In the genomic region with DNA sequence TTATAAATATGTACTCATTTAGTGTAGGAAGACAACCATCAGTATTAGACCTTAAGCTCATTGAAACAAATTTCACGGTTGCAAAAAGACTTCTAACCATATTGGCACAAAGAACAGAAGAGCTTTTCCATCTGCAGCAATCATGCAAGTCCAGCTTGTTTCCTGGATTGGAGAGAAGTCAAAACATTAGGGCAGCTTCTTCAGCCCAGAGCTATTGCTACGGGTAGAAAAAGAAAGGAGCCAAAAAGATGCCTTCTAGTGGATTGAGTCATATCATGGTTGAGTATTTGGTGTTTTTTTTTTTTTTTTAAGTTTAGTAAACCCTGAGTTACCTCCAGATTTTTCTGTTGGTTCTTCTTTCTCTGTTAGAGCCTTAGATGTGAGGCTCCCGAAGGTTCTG, we compare ENCODE assay signal across 24 cellular contexts.
A peak's percentile ranks its signal among the peaks of the same experiment; 100 is the strongest.
DNase-seq lines count a peak whose midpoint lies in the region; ATAC-seq and TF ChIP-seq lines count a peak whose summit lies in the region.
"Had no signal": no experiment of that assay in that cellular context is flagged by ENCODE, and none has a peak within 500 bp of the region (broad histone marks: within the 10 kb centered on the region; RNA-seq: fewer than 3 reads in every experiment).

No MANE protein-coding gene starts in this region.

- H3K27ac Mint-ChIP-seq in HFFc6, result peak overlapping the region; percentile 57
- H3K27ac Mint-ChIP-seq in Calu3 (ENCODE audit: unreplicated experiment), result no peak overlapping the region
- H3K27ac Mint-ChIP-seq: activated T-cell treated with anti-CD3 and anti-CD28 coated beads, Interleukin-2, amount 50 U/mL, for 24 hours; stimulated activated memory B cell treated with anti-CD40 and anti-IgM and Interleukin-4, amounts not matched to agents 10 μg/mL and 1 μg/mL and 100 μg/mL, for 72 hours had no signal

- no peaks in the 10 kb centered on the region for H3K36me3 ChIP-seq in vagina
- H3K36me3 ChIP-seq: cardiac muscle cell, gastroesophageal sphincter, HAP-1, left ventricle myocardium inferior had no signal

- H3K27ac ChIP-seq in vagina, result no peak overlapping the region
- H3K27ac ChIP-seq: cardiac muscle cell, gastroesophageal sphincter, left ventricle myocardium inferior had no signal

- peaks cover 11% of the 10 kb centered on the region for H3K4me1 ChIP-seq in vagina
- H3K4me1 ChIP-seq: gastroesophageal sphincter had no signal

- H3K4me3 Mint-ChIP-seq in HFFc6, result peak overlapping the region; percentile 20; the same call in 1 of the 2 replicates
- no peak overlapping the region for H3K4me3 Mint-ChIP-seq in Calu3 (ENCODE audit: low read depth, unreplicated experiment)
- H3K4me3 Mint-ChIP-seq: activated T-cell treated with anti-CD3 and anti-CD28 coated beads, Interleukin-2, amount 50 U/mL, for 24 hours; CD14-positive monocyte; naive thymus-derived CD4-positive, alpha-beta T cell; stimulated activated memory B cell treated with anti-CD40 and anti-IgM and Interleukin-4, amounts not matched to agents 10 μg/mL and 1 μg/mL and 100 μg/mL, for 72 hours had no signal

- TF ChIP-seq CTCF in AG09309 (IDR thresholded peaks at IDR 0.05; ENCODE audit: control insufficient read depth, insufficient read depth, low read depth, low read length, missing control alignments) (no peak), HFFc6 (IDR thresholded peaks at IDR 0.05) (no peak), cardiac fibroblast (IDR thresholded peaks at IDR 0.05; ENCODE audit: low read depth, low read length) (no peak), vagina (IDR thresholded peaks at IDR 0.05) (no peak), Calu3 (IDR thresholded peaks at IDR 0.05; ENCODE audit: unreplicated experiment) (no peak)

- H3K4me3 ChIP-seq in AG09309 (ENCODE audit: control insufficient read depth, low read depth, low read length), result no peak overlapping the region
- H3K4me3 ChIP-seq in cardiac fibroblast (replicated peaks in 1 of 2; ENCODE audit: low read depth in 2 of 2, low read length in 2 of 2), result no peak overlapping the region
- H3K4me3 ChIP-seq in vagina, result no peak overlapping the region
- H3K4me3 ChIP-seq: cardiac muscle cell, gastroesophageal sphincter, HAP-1, left ventricle myocardium inferior had no signal

- CTCF ChIA-PET in Calu3 (lab: Charles Lee), result no interaction called here

- TF ChIP-seq POLR2A in vagina (IDR thresholded peaks at IDR 0.05), result no peak

- H3K9me3 Mint-ChIP-seq in HFFc6, result no peaks in the 10 kb centered on the region
- no peaks in the 10 kb centered on the region for H3K9me3 Mint-ChIP-seq in Calu3 (ENCODE audit: low read depth, unreplicated experiment)
- H3K9me3 Mint-ChIP-seq: activated T-cell treated with anti-CD3 and anti-CD28 coated beads, Interleukin-2, amount 50 U/mL, for 24 hours; CD14-positive monocyte; stimulated activated memory B cell treated with anti-CD40 and anti-IgM and Interleukin-4, amounts not matched to agents 10 μg/mL and 1 μg/mL and 100 μg/mL, for 72 hours had no signal

- ATAC-seq in HG03108 (IDR thresholded peaks at IDR 0.05; ENCODE audit: unreplicated experiment), result no peak
- ATAC-seq: gastroesophageal sphincter; naive thymus-derived CD4-positive, alpha-beta T cell; stimulated activated memory B cell treated with anti-CD40 and anti-IgM and Interleukin-4, amounts not matched to agents 10 μg/mL and 1 μg/mL and 100 μg/mL, for 72 hours had no signal

- H3K27me3 ChIP-seq in vagina, result no peaks in the 10 kb centered on the region
- H3K27me3 ChIP-seq: cardiac muscle cell, gastroesophageal sphincter had no signal

- H3K4me1 Mint-ChIP-seq in HFFc6 (ENCODE audit: low read depth) (peaks cover 92% of the 10 kb centered on the region), Calu3 (ENCODE audit: low read depth, unreplicated experiment) (peaks cover 25% of the 10 kb centered on the region)

- peaks cover 30% of the 10 kb centered on the region for H3K36me3 Mint-ChIP-seq in HFFc6 (ENCODE audit: low read depth)
- H3K36me3 Mint-ChIP-seq in Calu3 (ENCODE audit: insufficient read depth, unreplicated experiment), result no peaks in the 10 kb centered on the region

- DNase-seq in AG09309 (ENCODE audit: low read depth) (peak; percentile 21), HFFc6 (peak; percentile 43), cardiac fibroblast (ENCODE audit: low read depth in 2 of 2) (peak; percentile 56 to 62), fibroblast of the conjunctiva (ENCODE audit: low read depth) (peak; percentile 28), vagina (ENCODE audit: extremely low spot score in 2 of 2) (no peak), Calu3 (no peak)
- DNase-seq in activated naive CD4-positive, alpha-beta T cell treated with anti-CD3 and anti-CD28 coated beads, Interleukin-2, amount 50 U/mL, for 16 hours, result no peak
- DNase-seq: activated CD4-positive, alpha-beta T cell treated with anti-CD3 and anti-CD28 coated beads for 48 hours; activated naive CD4-positive, alpha-beta T cell treated with Interleukin-2 at 50 U/mL for 16 hours; activated T-cell treated with anti-CD3 and anti-CD28 coated beads, Interleukin-2, amount 50 U/mL, for 24 hours; amniotic stem cell; dermis blood vessel endothelial cell; hypothalamus; left ventricle myocardium inferior; naive thymus-derived CD4-positive, alpha-beta T cell; NCI-H774; RPMI8226; stimulated activated CD4-positive, alpha-beta T cell treated with anti-CD3 and anti-CD28 coated beads, Interleukin-4, amount 100 ng/mL, for 1 hour had no signal

- peaks cover 3% of the 10 kb centered on the region for H3K27me3 Mint-ChIP-seq in HFFc6 (ENCODE audit: insufficient read depth)
- no peaks in the 10 kb centered on the region for H3K27me3 Mint-ChIP-seq in Calu3 (ENCODE audit: unreplicated experiment)
- H3K27me3 Mint-ChIP-seq: activated T-cell treated with anti-CD3 and anti-CD28 coated beads, Interleukin-2, amount 50 U/mL, for 24 hours; naive thymus-derived CD4-positive, alpha-beta T cell; stimulated activated memory B cell treated with anti-CD40 and anti-IgM and Interleukin-4, amounts not matched to agents 10 μg/mL and 1 μg/mL and 100 μg/mL, for 72 hours had no signal

- intact Hi-C loops in vagina (cut with DNase I), result no loop called here
- intact Hi-C loops in Calu3 (cut with micrococcal nuclease; ENCODE audit: unreplicated experiment), result no loop called here

- BruUV-seq in Calu3 (replicated peaks; lab: Mats Ljungman, UMichigan), result no TSS peak

- H3K9me3 ChIP-seq in vagina, result no peaks in the 10 kb centered on the region
- H3K9me3 ChIP-seq: gastroesophageal sphincter, HAP-1, left ventricle myocardium inferior had no signal

Comparison
In these comparisons a context has a peak if more than half of its experiments do, and no peak if none do; other contexts are left out.
1. DNase-seq: peak in AG09309 (single experiment), HFFc6 (single experiment), cardiac fibroblast (2 of 2) and fibroblast of the conjunctiva (single experiment); none in activated naive CD4-positive, alpha-beta T cell treated with anti-CD3 and anti-CD28 coated beads, Interleukin-2, amount 50 U/mL, for 16 hours (single experiment), vagina (0 of 2) and Calu3 (single experiment).